1 cellular context compared by ENCODE assay signal in genomic region chr7:30474893-30475292, GRCh38.
TF ChIP-seq lines count a peak whose summit lies in the region.

No MANE protein-coding gene starts in this region.

TF ChIP-seq in IMR-90, 13 proteins besides CTCF, POLR2A, EP300 and RAD21 (continued from another document):
- no peak for TF ChIP-seq FOS (IDR thresholded peaks at IDR 0.05; ENCODE audit: low read depth, low read length)
- no peak for TF ChIP-seq SMC3 (IDR thresholded peaks at IDR 0.05; ENCODE audit: low read depth, low read length)
- TF ChIP-seq CEBPB (IDR thresholded peaks at IDR 0.05; ENCODE audit: low read depth, low read length): no peak
- TF ChIP-seq NFE2L2 (IDR thresholded peaks at IDR 0.05; ENCODE audit: low read depth, low read length): no peak
- TF ChIP-seq MAZ (IDR thresholded peaks at IDR 0.05; ENCODE audit: borderline replicate concordance, low read depth, low read length): no peak
- TF ChIP-seq CHD1 (IDR thresholded peaks at IDR 0.05; ENCODE audit: low read depth, low read length): no peak
- TF ChIP-seq, protein P1, sequence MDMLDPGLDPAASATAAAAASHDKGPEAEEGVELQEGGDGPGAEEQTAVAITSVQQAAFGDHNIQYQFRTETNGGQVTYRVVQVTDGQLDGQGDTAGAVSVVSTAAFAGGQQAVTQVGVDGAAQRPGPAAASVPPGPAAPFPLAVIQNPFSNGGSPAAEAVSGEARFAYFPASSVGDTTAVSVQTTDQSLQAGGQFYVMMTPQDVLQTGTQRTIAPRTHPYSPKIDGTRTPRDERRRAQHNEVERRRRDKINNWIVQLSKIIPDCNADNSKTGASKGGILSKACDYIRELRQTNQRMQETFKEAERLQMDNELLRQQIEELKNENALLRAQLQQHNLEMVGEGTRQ (IDR thresholded peaks at IDR 0.05; ENCODE audit: low read depth, low read length): no peak
- no peak for TF ChIP-seq MAFK (IDR thresholded peaks at IDR 0.05; ENCODE audit: low read depth, low read length)
- no peak for TF ChIP-seq MXI1 (IDR thresholded peaks at IDR 0.05; ENCODE audit: borderline replicate concordance, low read depth, low read length)
